Comparison of ENCODE assay signal across 8 cellular contexts in genomic region chr20:48921883-48922867, GRCh38. TPM values are rescaled to one million over a fixed set of nuclear protein-coding genes. Genes with fewer than 3 reads are reported as not detected.
DNase-seq lines count a peak whose midpoint lies in the region; ATAC-seq and TF ChIP-seq lines count a peak whose summit lies in the region.

No MANE protein-coding gene starts in this region.

- CTCF ChIA-PET in OCI-LY7 (lab: Charles Lee; ENCODE audit: unreplicated experiment), result interaction anchor here (0.7 kb wide), 1 partner anchor 168 kb away, joined by 3 read pairs; no protein-coding TSS in a partner anchor

- H2AFZ ChIP-seq in OCI-LY7 (ENCODE audit: low read length), result peak overlapping the region; percentile 70; the same call in 1 of the 2 replicates

- H3K9me2 ChIP-seq in OCI-LY7 (ENCODE audit: insufficient read depth, low read length), result no peaks in the 10 kb centered on the region

- H3K4me1 ChIP-seq in OCI-LY7 (ENCODE audit: insufficient read depth, low read length, poor library complexity, severe bottlenecking) (peaks cover 54% of the 10 kb centered on the region), right lobe of liver (peaks cover 0 to 44% (median 21%) of the 10 kb centered on the region in 4 donors), thoracic aorta (ENCODE audit: control insufficient read depth in 1 of 2, low read depth in 2 of 2) (peaks cover 14 to 46% of the 10 kb centered on the region in 2 donors)

- H3K27ac ChIP-seq in OCI-LY7 (ENCODE audit: low read depth, low read length, poor library complexity, severe bottlenecking) (peak overlapping the region; percentile 78), coronary artery (peak overlapping the region; percentile 87 to 93), right lobe of liver (peak overlapping the region; percentile 95 to 99 (median 98)), thoracic aorta (peak overlapping the region; percentile 79 to 91)

- H3K4me3 ChIP-seq in OCI-LY7 (ENCODE audit: low read depth, low read length, poor library complexity, severe bottlenecking), result peak overlapping the region; percentile 91
- peak overlapping the region; percentile 84 for H3K4me3 ChIP-seq in coronary artery
- peak overlapping the region; percentile 83 to 90 (median 85) for H3K4me3 ChIP-seq in right lobe of liver
- peak overlapping the region; percentile 98 for H3K4me3 ChIP-seq in thoracic aorta

- TF ChIP-seq CTCF in OCI-LY7 (conservative IDR thresholded peaks at IDR 0.05; ENCODE audit: low read length) (no peak), coronary artery (IDR thresholded peaks at IDR 0.05) (no peak), right lobe of liver (IDR thresholded peaks at IDR 0.05) (no peak), thoracic aorta (IDR thresholded peaks at IDR 0.05) (no peak)

- peak overlapping the region; percentile 96 for H3K4me2 ChIP-seq in OCI-LY7 (ENCODE audit: low read length)

- H3K79me2 ChIP-seq in OCI-LY7 (ENCODE audit: insufficient read depth, low read depth, low read length), result peaks cover 53% of the 10 kb centered on the region

- H3K9me3 ChIP-seq in OCI-LY7 (ENCODE audit: low read length), result no peaks in the 10 kb centered on the region
- H3K9me3 ChIP-seq in right lobe of liver, result no peaks in the 10 kb centered on the region
- H3K9me3 ChIP-seq in thoracic aorta, result no peaks in the 10 kb centered on the region

- DNase-seq in AG08396 (ENCODE audit: low spot score) (peak; percentile 75), OCI-LY7 (ENCODE audit: low spot score) (peak; percentile 18), coronary artery (ENCODE audit: low spot score) (no peak), right lobe of liver (peak; percentile 68 to 80 (median 75)), thoracic aorta (ENCODE audit: low spot score) (no peak), NCI-H1105 treated with DMSO at 0.1 percent for 48 hours (lab: John Stamatoyannopoulos, UW) (no peak)

- no peaks in the 10 kb centered on the region for H3K27me3 ChIP-seq in right lobe of liver
- H3K27me3 ChIP-seq in thoracic aorta (replicated peaks; ENCODE audit: insufficient read depth), result no peaks in the 10 kb centered on the region

- 21% methylated on average over 11 of the region's 35 CpGs for WGBS in right lobe of liver (ENCODE audit: insufficient coverage, low coverage, low lambda C conversion rate, missing lambda C conversion rate)

- no TSS peak for BruUV-seq in OCI-LY7 (replicated peaks; lab: Mats Ljungman, UMichigan)

- peaks cover 19% of the 10 kb centered on the region for H4K20me1 ChIP-seq in OCI-LY7 (ENCODE audit: insufficient read depth, low read length)

- ATAC-seq in GM18870 (IDR thresholded peaks at IDR 0.05; ENCODE audit: unreplicated experiment) (peak; percentile 31), HG03139 (IDR thresholded peaks at IDR 0.05; ENCODE audit: unreplicated experiment) (peak; percentile 25), right lobe of liver (peak; percentile 20 to 68 (median 58)), thoracic aorta (ENCODE audit: insufficient number of reproducible peaks, low FRiP score, low read depth) (peak; percentile 18)

- H3K36me3 ChIP-seq in OCI-LY7 (ENCODE audit: insufficient read depth, low read length), result peaks cover 12% of the 10 kb centered on the region
- H3K36me3 ChIP-seq in right lobe of liver, result no peaks in the 10 kb centered on the region
- no peaks in the 10 kb centered on the region for H3K36me3 ChIP-seq in thoracic aorta

- intact Hi-C loops in OCI-LY7 (cut with micrococcal nuclease; ENCODE audit: unreplicated experiment) (loop anchor here (5.0 kb wide), 1 partner anchor 100 kb away; no protein-coding TSS in a partner anchor), right lobe of liver (cut with DNase I) (no loop called here)

- peak; percentile 16 for TF ChIP-seq POLR2A in right lobe of liver (IDR thresholded peaks at IDR 0.05)

- POLR2A ChIA-PET in OCI-LY7 (lab: Charles Lee), result interaction anchor here (1.0 to 1.1 kb wide), 3 partner anchors 16 to 125 kb away, joined by 3 to 5 read pairs (median 3); no protein-coding TSS in a partner anchor

RNA-seq across cellular contexts. Expression of gene ARFGEF2, which starts 0.7 kb away (rescaled TPM):
- 18.4 and 23.4 TPM in 2 replicates for total RNA-seq in OCI-LY7 (2014; rRNA removed; shearing (Covaris generic))
- 40.3 and 42.1 TPM in 2 replicates for total RNA-seq in OCI-LY7 (2022)
- 10 to 100 TPM; 23.4 to 30.0 (median 26.9) TPM for total RNA-seq in right lobe of liver
- 10 to 100 TPM; 25.9 to 37.2 TPM for total RNA-seq in thoracic aorta

Comparison
In these comparisons a context has a peak if more than half of its experiments do, and no peak if none do; other contexts are left out.
1. DNase-seq: peak in AG08396 (single experiment), OCI-LY7 (single experiment) and right lobe of liver (3 of 3); none in coronary artery (single experiment), thoracic aorta (single experiment) and NCI-H1105 treated with DMSO at 0.1 percent for 48 hours (single experiment).
2. Peak in every context shown above with its lines, with median percentiles within 50 percentile points of each other: ATAC-seq, H3K27ac ChIP-seq and H3K4me3 ChIP-seq.